Comparison of ENCODE assay signal across 1 cellular context in genomic region chr15:74337607-74338211, GRCh38.
TF ChIP-seq lines count a peak whose summit lies in the region.

No MANE protein-coding gene starts in this region.

TF ChIP-seq in H1, 55 proteins besides CTCF, POLR2A, EP300 and RAD21:
- TF ChIP-seq ASH2L (IDR thresholded peaks at IDR 0.05; ENCODE audit: low read length), result no peak
- no peak for TF ChIP-seq CEBPB (IDR thresholded peaks at IDR 0.05; ENCODE audit: low read depth, low read length)
- TF ChIP-seq CBX8 (IDR thresholded peaks at IDR 0.05; ENCODE audit: borderline replicate concordance, low read depth, low read length), result no peak
- no peak for TF ChIP-seq JUN (IDR thresholded peaks at IDR 0.05; ENCODE audit: low read depth, low read length)
- no peak for TF ChIP-seq RBBP5 (IDR thresholded peaks at IDR 0.05; ENCODE audit: borderline replicate concordance, low read depth, low read length)
- TF ChIP-seq RFX5 (IDR thresholded peaks at IDR 0.05; ENCODE audit: borderline replicate concordance, low read depth, low read length), result no peak
- no peak for TF ChIP-seq CTBP2 (IDR thresholded peaks at IDR 0.05; ENCODE audit: borderline replicate concordance, insufficient read depth, insufficient read length, low read length)
- TF ChIP-seq MAX (IDR thresholded peaks at IDR 0.05), result no peak
- TF ChIP-seq NANOG (IDR thresholded peaks at IDR 0.05; ENCODE audit: insufficient read depth, low read depth, low read length, poor library complexity, severe bottlenecking), result no peak
- no peak for TF ChIP-seq KDM4A (IDR thresholded peaks at IDR 0.05; ENCODE audit: low read depth, low read length, severe bottlenecking)
- TF ChIP-seq ZNF274 (IDR thresholded peaks at IDR 0.05; ENCODE audit: borderline replicate concordance, extremely low read depth, low read length), result no peak
- TF ChIP-seq SP1 (IDR thresholded peaks at IDR 0.05; ENCODE audit: low read depth, low read length), result no peak
- no peak for TF ChIP-seq SIRT6 (IDR thresholded peaks at IDR 0.05; ENCODE audit: low read length)
- TF ChIP-seq BCL11A (IDR thresholded peaks at IDR 0.05; ENCODE audit: low read depth in 2 of 2, low read length in 2 of 2), result no peak
- no peak for TF ChIP-seq MAFK (IDR thresholded peaks at IDR 0.05; ENCODE audit: low read depth, low read length)
- TF ChIP-seq CHD7 (IDR thresholded peaks at IDR 0.05; ENCODE audit: insufficient replicate concordance, low read length), result no peak
- TF ChIP-seq TCF12 (IDR thresholded peaks at IDR 0.05; ENCODE audit: low read depth, low read length), result no peak
- TF ChIP-seq TBP (IDR thresholded peaks at IDR 0.05; ENCODE audit: low read depth, low read length), result no peak
- TF ChIP-seq TAF7 (optimal IDR thresholded peaks at IDR 0.05; ENCODE audit: borderline replicate concordance, low read depth, low read length), result no peak
